Comparison of ENCODE assay signal across 25 cellular contexts in genomic region chr11:34084637-34085036, GRCh38. TPM values are rescaled to one million over a fixed set of nuclear protein-coding genes. Genes with fewer than 3 reads are reported as not detected.
DNase-seq lines count a peak whose midpoint lies in the region; ATAC-seq, FAIRE-seq and TF ChIP-seq lines count a peak whose summit lies in the region.
"Had no signal": no experiment of that assay in that cellular context is flagged by ENCODE, and none has a peak within 500 bp of the region (broad histone marks: within the 10 kb centered on the region; RNA-seq: fewer than 3 reads in every experiment).

No MANE protein-coding gene starts in this region.

- H3K27ac ChIP-seq in ACC112 (ENCODE audit: low read depth, low read length), result peak overlapping the region; percentile 23; the same call in 1 of the 2 replicates
- H3K27ac ChIP-seq in CD8-positive, alpha-beta T cell (ENCODE audit: low read depth, low read length), result no peak overlapping the region
- peak overlapping the region; percentile 49 for H3K27ac ChIP-seq in SK-N-MC
- no peak overlapping the region for H3K27ac ChIP-seq in K562 (ENCODE audit: extremely low read depth, low read depth, low read length)
- H3K27ac ChIP-seq: epithelial cell of prostate, left ventricle myocardium inferior, psoas muscle, RWPE1, skin epidermis, stomach, transverse colon had no signal

- BruUV-seq in K562 (replicated peaks; lab: Mats Ljungman, UMichigan) (no TSS peak), MCF 10A (replicated peaks; lab: Mats Ljungman, UMichigan) (no TSS peak)

- POLR2A ChIA-PET in CD8-positive, alpha-beta T cell (lab: Charles Lee), result interaction anchor here (0.8 to 0.9 kb wide), 2 partner anchors 19 to 46 kb away, joined by 3 to 4 read pairs; no protein-coding TSS in a partner anchor
- POLR2A ChIA-PET in K562 (lab: Yijun Ruan, JAX), result interaction anchor here (0.5 to 3.2 kb wide), 9 partner anchors 8 to 477 kb away, joined by 3 to 16 read pairs (median 5); no protein-coding TSS in a partner anchor
- POLR2A ChIA-PET in MCF 10A (lab: Yijun Ruan, JAX), result interaction anchor here (0.8 to 2.6 kb wide), 5 partner anchors 11 to 34 kb away, joined by 3 to 7 read pairs (median 3); no protein-coding TSS in a partner anchor

- 58% methylated on average over 2 of the region's 2 CpGs for WGBS in K562 (ENCODE audit: insufficient coverage, low coverage, missing lambda C conversion rate)

- H3K36me3 Mint-ChIP-seq in CD8-positive, alpha-beta T cell, result peaks cover 75% of the 10 kb centered on the region
- peaks cover 100% of the 10 kb centered on the region for H3K36me3 Mint-ChIP-seq in MCF 10A (ENCODE audit: insufficient read depth, unreplicated experiment)

- H2AFZ ChIP-seq in ACC112 (ENCODE audit: low read length, unreplicated experiment), result no peak overlapping the region
- H2AFZ ChIP-seq in K562 (ENCODE audit: low read depth, low read length), result no peak overlapping the region

- H3K27ac Mint-ChIP-seq in CD8-positive, alpha-beta T cell, result peak overlapping the region; percentile 32
- H3K27ac Mint-ChIP-seq in MCF 10A (ENCODE audit: low read depth, unreplicated experiment), result no peak overlapping the region
- H3K27ac Mint-ChIP-seq: activated CD4-positive, alpha-beta T cell treated with anti-CD3 and anti-CD28 coated beads, Interleukin-2, amount 10 ng/mL, durations not matched to agents 24 days and 14 days had no signal

- no peaks in the 10 kb centered on the region for H3K9me3 Mint-ChIP-seq in CD8-positive, alpha-beta T cell
- H3K9me3 Mint-ChIP-seq in MCF 10A (ENCODE audit: unreplicated experiment), result no peaks in the 10 kb centered on the region
- H3K9me3 Mint-ChIP-seq: activated CD4-positive, alpha-beta T cell treated with anti-CD3 and anti-CD28 coated beads, Interleukin-2, amount 10 ng/mL, durations not matched to agents 24 days and 14 days; activated T-cell treated with anti-CD3 and anti-CD28 coated beads, Interleukin-2, amount 50 U/mL, for 4 hours had no signal

- H4K20me1 ChIP-seq in K562 (replicated peaks; ENCODE audit: control insufficient read depth, insufficient read depth, low read length), result no peaks in the 10 kb centered on the region

- H3K9me1 ChIP-seq in K562 (ENCODE audit: control insufficient read depth, insufficient read depth, low read length), result no peaks in the 10 kb centered on the region

- TF ChIP-seq EP300 in K562 (IDR thresholded peaks at IDR 0.05; ENCODE audit: low read length), result no peak

- peaks cover 6% of the 10 kb centered on the region for H3K4me1 ChIP-seq in ACC112 (ENCODE audit: control insufficient read depth, insufficient read depth, low read length, unreplicated experiment)
- H3K4me1 ChIP-seq in CD8-positive, alpha-beta T cell (ENCODE audit: insufficient read depth, low read length), result no peaks in the 10 kb centered on the region
- H3K4me1 ChIP-seq in K562 (replicated peaks in 1 of 2; ENCODE audit: control insufficient read depth in 2 of 2, insufficient read depth in 2 of 2, low read length in 2 of 2), result no peaks in the 10 kb centered on the region
- H3K4me1 ChIP-seq: HAP-1, left ventricle myocardium inferior, psoas muscle, transverse colon had no signal

- DNase-seq in CD8-positive, alpha-beta T cell, result no peak
- DNase-seq in SK-N-MC (ENCODE audit: low read depth, low spot score), result no peak
- no peak for DNase-seq in K562 (ENCODE audit: extremely low read depth in 1 of 4, low spot score in 3 of 4)
- no peak for DNase-seq in NCI-H2171 (lab: John Stamatoyannopoulos, UW)
- DNase-seq in NCI-H2227 (lab: John Stamatoyannopoulos, UW; ENCODE audit: unreplicated experiment), result no peak
- DNase-seq in MCF 10A (ENCODE audit: unreplicated experiment), result no peak
- DNase-seq: activated CD4-positive, alpha-beta T cell treated with anti-CD3 and anti-CD28 coated beads, Interleukin-2, amount 10 ng/mL, durations not matched to agents 24 days and 14 days; activated T-cell treated with anti-CD3 and anti-CD28 coated beads, Interleukin-2, amount 50 U/mL, for 4 hours; amniotic stem cell; EL; foreskin fibroblast; left ventricle myocardium inferior; NCI-H1417 treated with DMSO at 0.1 percent for 48 hours; NCI-H524 treated with DMSO at 0.1 percent for 48 hours; psoas muscle; stimulated activated CD4-positive, alpha-beta T cell treated with anti-CD3 and anti-CD28 coated beads, Interleukin-2, amount 100 ng/mL, for 24 hours; stomach; transverse colon had no signal

- H3K36me3 ChIP-seq in ACC112 (ENCODE audit: insufficient read depth, low read length), result peaks cover 50% of the 10 kb centered on the region
- H3K36me3 ChIP-seq in CD8-positive, alpha-beta T cell (ENCODE audit: insufficient read depth, low read length), result peaks cover 53% of the 10 kb centered on the region
- H3K36me3 ChIP-seq in SK-N-MC (ENCODE audit: insufficient read depth, low read length), result peaks cover 99% of the 10 kb centered on the region
- H3K36me3 ChIP-seq in K562 (ENCODE audit: control insufficient read depth, insufficient read depth, low read length), result peaks cover 96% of the 10 kb centered on the region

- FAIRE-seq in K562 (lab: Jason Lieb, UNC), result no peak
- FAIRE-seq: TTC549 had no signal

- H3K4me2 ChIP-seq in K562 (ENCODE audit: insufficient read depth, low read length), result no peak overlapping the region

- in situ Hi-C loops in K562 (cut with MboI), result no loop called here

- no peak for TF ChIP-seq CTCF in CD8-positive, alpha-beta T cell (IDR thresholded peaks at IDR 0.05)
- TF ChIP-seq CTCF in K562 (IDR thresholded peaks at IDR 0.05 in 2 of 3, conservative IDR thresholded peaks at IDR 0.05 in 1 of 3; ENCODE audit: insufficient read depth in 2 of 3, low read depth in 1 of 3, low read length in 3 of 3), result no peak
- no peak for TF ChIP-seq CTCF in MCF 10A (IDR thresholded peaks at IDR 0.05; ENCODE audit: unreplicated experiment)

- ATAC-seq in CD8-positive, alpha-beta T cell, result no peak
- ATAC-seq in K562 (no peak), GM21423 (IDR thresholded peaks at IDR 0.05; ENCODE audit: unreplicated experiment) (no peak)
- ATAC-seq: activated T-cell treated with anti-CD3 and anti-CD28 coated beads, Interleukin-2, amount 50 U/mL, for 4 hours had no signal

- peaks cover 12% of the 10 kb centered on the region for H3K4me1 Mint-ChIP-seq in CD8-positive, alpha-beta T cell (ENCODE audit: low read depth)
- H3K4me1 Mint-ChIP-seq in MCF 10A (ENCODE audit: insufficient read depth, unreplicated experiment), result peaks cover 6% of the 10 kb centered on the region

- H3K4me3 Mint-ChIP-seq in CD8-positive, alpha-beta T cell, result no peak overlapping the region
- no peak overlapping the region for H3K4me3 Mint-ChIP-seq in MCF 10A (ENCODE audit: unreplicated experiment)
- H3K4me3 Mint-ChIP-seq: activated CD4-positive, alpha-beta T cell treated with anti-CD3 and anti-CD28 coated beads, Interleukin-2, amount 10 ng/mL, durations not matched to agents 24 days and 14 days; activated T-cell treated with anti-CD3 and anti-CD28 coated beads, Interleukin-2, amount 50 U/mL, for 4 hours had no signal

- peaks cover 49% of the 10 kb centered on the region for H3K79me2 ChIP-seq in ACC112 (ENCODE audit: control insufficient read depth, insufficient read depth, low read length, unreplicated experiment)
- peaks cover 47% of the 10 kb centered on the region; the same call in 2 of the 3 replicates for H3K79me2 ChIP-seq in K562 (ENCODE audit: control insufficient read depth, insufficient read depth, low read length)

- H3K27me3 ChIP-seq in ACC112 (ENCODE audit: insufficient read depth, low read length) (no peaks in the 10 kb centered on the region), K562 (ENCODE audit: control insufficient read depth in 2 of 2, insufficient read depth in 2 of 2, low read length in 2 of 2) (no peaks in the 10 kb centered on the region)
- H3K27me3 ChIP-seq in CD8-positive, alpha-beta T cell (ENCODE audit: insufficient read depth, low read length), result no peaks in the 10 kb centered on the region
- H3K27me3 ChIP-seq: stomach, transverse colon had no signal

- no peak overlapping the region for H3K4me3 ChIP-seq in ACC112 (ENCODE audit: low read depth, low read length)
- H3K4me3 ChIP-seq in CD8-positive, alpha-beta T cell (ENCODE audit: low read depth, low read length), result no peak overlapping the region
- no peak overlapping the region for H3K4me3 ChIP-seq in SK-N-MC
- no peak overlapping the region for H3K4me3 ChIP-seq in K562
- H3K4me3 ChIP-seq: HAP-1, left ventricle myocardium inferior, psoas muscle, skin epidermis, stomach, transverse colon had no signal

- CTCF ChIA-PET in CD8-positive, alpha-beta T cell (lab: Charles Lee), result interaction anchor here (0.9 to 1.0 kb wide), 2 partner anchors 21 to 97 kb away, joined by 3 read pairs; no protein-coding TSS in a partner anchor
- CTCF ChIA-PET in K562 (lab: Yijun Ruan, JAX; ENCODE audit: low intra/inter-chr PET ratio) (no interaction called here), MCF 10A (lab: Yijun Ruan, JAX) (interaction anchor here (0.7 to 0.9 kb wide), 2 partner anchors 22 to 86 kb away, joined by 3 read pairs; no protein-coding TSS in a partner anchor)

- TF ChIP-seq POLR2A in K562 (conservative IDR thresholded peaks at IDR 0.05), result 0 out of 2 replicates have a peak, but pooled peaks have one; percentile 34

- H3K9ac ChIP-seq in SK-N-MC (ENCODE audit: insufficient read length) (no peak overlapping the region), K562 (ENCODE audit: insufficient read depth in 1 of 2, low read depth in 2 of 2, low read length in 2 of 2) (no peak overlapping the region)

- no peak for TF ChIP-seq RAD21 in K562 (CRISPR knock-in tag; conservative IDR thresholded peaks at IDR 0.05 in 1 of 2, IDR thresholded peaks at IDR 0.05 in 1 of 2)

- intact Hi-C loops in CD8-positive, alpha-beta T cell (cut with DNase I, micrococcal nuclease), result no loop called here
- intact Hi-C loops in K562 (cut with micrococcal nuclease) (no loop called here), MCF 10A (cut with micrococcal nuclease) (no loop called here)

- H3K9me3 ChIP-seq in CD8-positive, alpha-beta T cell (ENCODE audit: low read length), result no peaks in the 10 kb centered on the region
- no peaks in the 10 kb centered on the region for H3K9me3 ChIP-seq in SK-N-MC (ENCODE audit: low read depth, low read length)
- H3K9me3 ChIP-seq in K562 (replicated peaks; ENCODE audit: control insufficient read depth, insufficient read depth, low read depth, low read length), result no peaks in the 10 kb centered on the region
- H3K9me3 ChIP-seq: HAP-1, left ventricle myocardium inferior, psoas muscle, stomach, transverse colon had no signal

- no peaks in the 10 kb centered on the region for H3K27me3 Mint-ChIP-seq in CD8-positive, alpha-beta T cell (ENCODE audit: low read depth)
- no peaks in the 10 kb centered on the region for H3K27me3 Mint-ChIP-seq in MCF 10A (ENCODE audit: insufficient read depth, unreplicated experiment)
- H3K27me3 Mint-ChIP-seq: activated CD4-positive, alpha-beta T cell treated with anti-CD3 and anti-CD28 coated beads, Interleukin-2, amount 10 ng/mL, durations not matched to agents 24 days and 14 days had no signal

RNA-seq across cellular contexts. Expression of gene NAT10, which starts 20.8 kb away (rescaled TPM):
- 10 to 100 TPM; 51.1 to 59.6 TPM for total RNA-seq in CD8-positive, alpha-beta T cell
- 165 and 174 TPM in 2 replicates for total RNA-seq in K562 (2011; cell fraction: chromatin; rRNA removed; ENCODE audit: low replicate concordance)
- total RNA-seq in K562 (2011; cell fraction: nucleolus; rRNA removed), result 86.5 and 93.6 TPM in 2 replicates
- total RNA-seq in K562 (2011; cell fraction: nucleoplasm; rRNA removed), result 106 and 112 TPM in 2 replicates
- total RNA-seq in K562 (2014; rRNA removed), result 59.5 and 68.0 TPM in 2 replicates
- 69.0 and 71.1 TPM in 2 replicates for total RNA-seq in K562 (2014; rRNA removed; fragmentation: Illumina TruSeq; extraction: Trizol)
- 91.3 and 92.9 TPM in 2 replicates for total RNA-seq in K562 (2015; rRNA removed; fragmentation: Illumina TruSeq; extraction: Trizol)
- total RNA-seq in K562 (2021), result 125 and 127 TPM in 2 replicates
- 86.3 and 96.5 TPM in 2 replicates for polyA plus RNA-seq in K562 (2011; rRNA removed)
- polyA plus RNA-seq in K562 (2011; cell fraction: cytosol; rRNA removed), result 79.8 and 93.3 TPM in 2 replicates
- 120 and 143 TPM in 2 replicates for polyA plus RNA-seq in K562 (2011; cell fraction: nucleus; rRNA removed)
- polyA plus RNA-seq in K562 (2012), result 54.7 and 77.0 TPM in 2 replicates
- polyA plus RNA-seq in K562 (2014; fragmentation: Illumina TruSeq; extraction: Trizol), result 91.3 and 98.2 TPM in 2 replicates
- polyA plus RNA-seq in K562 (2014; fragmentation: Nextera tagmentation; extraction: Ambion mirVana), result 100 to 1,000 TPM in 1 of 2 experiments, 10 to 100 TPM in 1; 55.4 to 122 TPM
- polyA plus RNA-seq in K562 (2014; rRNA removed), result 62.4 and 73.4 TPM in 2 replicates
- 131 and 145 TPM in 2 replicates for polyA minus RNA-seq in K562 (2011; rRNA and poly(A)+ RNA removed)
- polyA minus RNA-seq in K562 (2011; cell fraction: cytosol; rRNA and poly(A)+ RNA removed), result 100 and 108 TPM in 2 replicates
- polyA minus RNA-seq in K562 (2011; cell fraction: nucleus; rRNA and poly(A)+ RNA removed), result 60.0 and 82.5 TPM in 2 replicates
- 68.9 and 89.5 TPM in 2 replicates for total RNA-seq in MCF 10A (2022)

RNA-seq across cellular contexts. Expression of gene CAPRIN1, which starts 33.1 kb away (rescaled TPM):
- 100 to 1,000 TPM in 1 of 2 experiments, 10 to 100 TPM in 1; 92.8 to 102 TPM for total RNA-seq in CD8-positive, alpha-beta T cell
- 130 and 461 TPM in 2 replicates for total RNA-seq in K562 (2011; cell fraction: chromatin; rRNA removed; ENCODE audit: low replicate concordance)
- total RNA-seq in K562 (2011; cell fraction: nucleolus; rRNA removed), result 84.2 and 92.2 TPM in 2 replicates
- 188 and 293 TPM in 2 replicates for total RNA-seq in K562 (2011; cell fraction: nucleoplasm; rRNA removed)
- total RNA-seq in K562 (2014; rRNA removed) (216 and 244 TPM in 2 replicates), K562 (2014; rRNA removed; fragmentation: Illumina TruSeq; extraction: Trizol) (226 and 247 TPM in 2 replicates), K562 (2015; rRNA removed; fragmentation: Illumina TruSeq; extraction: Trizol) (237 and 246 TPM in 2 replicates), K562 (2021) (252 and 263 TPM in 2 replicates), MCF 10A (2022) (190 and 219 TPM in 2 replicates)
- polyA plus RNA-seq in K562 (2011; rRNA removed) (255 and 269 TPM in 2 replicates), K562 (2014; fragmentation: Illumina TruSeq; extraction: Trizol) (235 and 271 TPM in 2 replicates), K562 (2014; fragmentation: Nextera tagmentation; extraction: Ambion mirVana) (10 to 100 TPM; 49.6 to 51.8 TPM), K562 (2014; rRNA removed) (181 and 188 TPM in 2 replicates)
- polyA plus RNA-seq in K562 (2011; cell fraction: cytosol; rRNA removed), result 244 and 252 TPM in 2 replicates
- polyA plus RNA-seq in K562 (2011; cell fraction: nucleus; rRNA removed), result 170 and 222 TPM in 2 replicates
- 154 and 186 TPM in 2 replicates for polyA plus RNA-seq in K562 (2012)
- polyA minus RNA-seq in K562 (2011; rRNA and poly(A)+ RNA removed), result 519 and 530 TPM in 2 replicates
- polyA minus RNA-seq in K562 (2011; cell fraction: cytosol; rRNA and poly(A)+ RNA removed), result 168 and 225 TPM in 2 replicates
- 89.8 and 158 TPM in 2 replicates for polyA minus RNA-seq in K562 (2011; cell fraction: nucleus; rRNA and poly(A)+ RNA removed)

Comparison
In these comparisons a context has a peak if more than half of its experiments do, and no peak if none do; other contexts are left out.
1. H3K27ac ChIP-seq: peak in ACC112 (single experiment) and SK-N-MC (single experiment); none in CD8-positive, alpha-beta T cell (single experiment) and K562 (single experiment).